18 cellular contexts compared by ENCODE assay signal in the genomic region with DNA sequence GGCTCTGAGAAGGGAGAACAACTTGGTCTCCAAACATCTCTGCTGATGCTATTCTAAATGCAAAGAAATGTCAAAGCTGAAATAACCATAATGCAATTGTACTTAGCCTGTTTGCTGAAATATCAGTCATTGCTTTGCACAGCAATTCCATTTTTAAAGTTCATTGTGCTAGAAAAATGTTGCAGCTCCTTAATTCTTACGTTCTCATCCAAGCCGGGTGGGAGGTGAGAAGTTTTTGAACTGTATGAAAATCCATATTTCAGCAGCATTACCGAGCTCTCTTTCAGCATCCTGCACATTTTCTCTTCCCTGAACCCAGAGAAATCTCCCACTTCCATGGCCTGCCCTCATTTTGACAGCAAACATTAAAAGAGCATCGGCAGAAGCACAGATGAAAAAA.
"Had no signal": no experiment of that assay in that cellular context is flagged by ENCODE, and none has a peak within 500 bp of the region (broad histone marks: within the 10 kb centered on the region; RNA-seq: fewer than 3 reads in every experiment).

No MANE protein-coding gene starts in this region.

- H3K27me3 ChIP-seq: esophagus muscularis mucosa, foreskin keratinocyte, gastroesophageal sphincter, hepatocyte had no signal

- H3K27ac ChIP-seq: coronary artery, esophagus muscularis mucosa, foreskin keratinocyte, gastroesophageal sphincter, heart left ventricle, hepatocyte, left lung, lower lobe of right lung had no signal

- DNase-seq: dermis blood vessel endothelial cell; effector CD4-positive, alpha-beta T cell; effector memory CD4-positive, alpha-beta T cell; foreskin keratinocyte; heart left ventricle; hypothalamus; immature natural killer cell; left cardiac atrium; left lung; left ventricle myocardium superior; lower lobe of right lung; mesenchymal stem cell had no signal

- H3K4me1 ChIP-seq: esophagus muscularis mucosa, foreskin keratinocyte, gastroesophageal sphincter, heart left ventricle, left lung, lower lobe of right lung had no signal

- H3K4me3 ChIP-seq: coronary artery, dorsolateral prefrontal cortex, esophagus muscularis mucosa, gastroesophageal sphincter, heart left ventricle, hepatocyte, left lung, lower lobe of right lung had no signal

- ATAC-seq: foreskin keratinocyte, gastroesophageal sphincter, heart left ventricle, left cardiac atrium, left lung, left ventricle myocardium superior, lower lobe of right lung had no signal

- H3K4me3 Mint-ChIP-seq: immature natural killer cell, mesothelial cell of epicardium had no signal

- H3K36me3 Mint-ChIP-seq: immature natural killer cell, mesothelial cell of epicardium had no signal

- H3K9me3 ChIP-seq: esophagus muscularis mucosa, gastroesophageal sphincter, heart left ventricle, left lung, lower lobe of right lung had no signal

- H3K9me3 Mint-ChIP-seq: mesothelial cell of epicardium had no signal

- H3K4me1 Mint-ChIP-seq: immature natural killer cell, mesothelial cell of epicardium had no signal

- H3K36me3 ChIP-seq: esophagus muscularis mucosa, gastroesophageal sphincter, heart left ventricle, left lung, lower lobe of right lung had no signal

- H3K27ac Mint-ChIP-seq: immature natural killer cell, mesothelial cell of epicardium had no signal
